18 cellular contexts compared by ENCODE assay signal in genomic region chr3:160458151-160458550, GRCh38. TPM values are rescaled to one million over a fixed set of nuclear protein-coding genes. Genes with fewer than 3 reads are reported as not detected.
A peak's percentile ranks its signal among the peaks of the same experiment; 100 is the strongest.
DNase-seq lines count a peak whose midpoint lies in the region; ATAC-seq and FAIRE-seq lines count a peak whose summit lies in the region.
"Had no signal": no experiment of that assay in that cellular context is flagged by ENCODE, and none has a peak within 500 bp of the region (broad histone marks: within the 10 kb centered on the region; RNA-seq: fewer than 3 reads in every experiment).

No MANE protein-coding gene starts in this region.

- no peak for ATAC-seq in esophagus mucosa
- ATAC-seq: SK-N-SH treated with all-trans-retinoic acid at 6 μM for 48 hours had no signal

- H3K27ac ChIP-seq in cingulate gyrus (ENCODE audit: low read depth, low read length) = peak overlapping the region; percentile 55
- peak overlapping the region; percentile 15 for H3K27ac ChIP-seq in temporal lobe (ENCODE audit: low read depth, low read length)
- H3K27ac ChIP-seq: Peyer's patch had no signal

- FAIRE-seq in urothelium cell line (lab: Jason Lieb, UNC) = no peak
- FAIRE-seq: GM12892, H1 had no signal

- DNase-seq in DMS 273 treated with DMSO at 0.1 percent for 48 hours (lab: John Stamatoyannopoulos, UW) (peak; percentile 86), NCI-H82 (lab: John Stamatoyannopoulos, UW) (peak; percentile 98), DMS79 (lab: John Stamatoyannopoulos, UW) (no peak), urothelium cell line (ENCODE audit: low spot score) (no peak)
- DNase-seq: BE2C, IMR-90, NCI-H1105, NCI-H2081, NCI-H510A, NCI-H774, Peyer's patch had no signal

RNA-seq across cellular contexts. Expression of gene TRIM59, which starts 8.6 kb away (rescaled TPM):
- total RNA-seq in temporal lobe = 6.6 TPM
- 10.3 TPM for total RNA-seq in esophagus mucosa
- total RNA-seq: G401 had no signal

RNA-seq across cellular contexts. Expression of gene SMC4, which starts 58.7 kb away (rescaled TPM):
- total RNA-seq in temporal lobe (32.0 TPM), esophagus mucosa (75.4 TPM)

RNA-seq across cellular contexts. Expression of gene IFT80, which starts 59.1 kb away (rescaled TPM):
- total RNA-seq in temporal lobe (55.3 TPM), esophagus mucosa (11.0 TPM)

Comparison
In these comparisons a context has a peak if more than half of its experiments do, and no peak if none do; other contexts are left out.
1. DNase-seq: peak in DMS 273 treated with DMSO at 0.1 percent for 48 hours (single experiment) and NCI-H82 (single experiment); none in DMS79 (single experiment) and urothelium cell line (single experiment).